In the genomic region with DNA sequence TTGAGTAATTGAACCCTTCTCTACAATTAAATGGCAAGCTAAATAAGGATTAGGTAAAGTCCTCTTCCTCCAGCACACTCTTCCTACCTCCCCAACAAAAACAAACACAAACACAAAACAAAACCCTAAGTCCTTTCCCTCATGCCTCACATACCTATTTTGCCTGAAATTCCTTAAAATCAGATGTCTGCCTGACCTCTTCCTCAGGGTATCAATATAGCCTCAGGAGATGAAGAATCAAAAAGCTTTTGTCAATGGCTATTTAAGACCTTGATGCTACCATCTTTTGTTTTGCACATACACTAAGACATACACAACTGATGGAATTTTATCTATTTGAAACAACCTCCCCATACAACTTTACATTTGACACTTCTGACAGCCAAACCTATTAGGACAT, we compare ENCODE assay signal across 1 cellular context.
TF ChIP-seq lines count a peak whose summit lies in the region.

No MANE protein-coding gene starts in this region.

TF ChIP-seq in WTC11, 78 proteins besides CTCF, POLR2A, EP300 and RAD21 (continued from another document):
- TF ChIP-seq ZMAT4 (CRISPR knock-in tag; IDR thresholded peaks at IDR 0.05) (no peak), ETV6 (CRISPR knock-in tag; IDR thresholded peaks at IDR 0.05) (no peak), FOXP1 (CRISPR knock-in tag; IDR thresholded peaks at IDR 0.05; ENCODE audit: borderline replicate concordance) (no peak), ZBTB21 (CRISPR knock-in tag; IDR thresholded peaks at IDR 0.05; ENCODE audit: borderline replicate concordance) (no peak), RORB (CRISPR knock-in tag; IDR thresholded peaks at IDR 0.05) (no peak)
